ENCODE assay signal across 1 cellular context in the genomic region with DNA sequence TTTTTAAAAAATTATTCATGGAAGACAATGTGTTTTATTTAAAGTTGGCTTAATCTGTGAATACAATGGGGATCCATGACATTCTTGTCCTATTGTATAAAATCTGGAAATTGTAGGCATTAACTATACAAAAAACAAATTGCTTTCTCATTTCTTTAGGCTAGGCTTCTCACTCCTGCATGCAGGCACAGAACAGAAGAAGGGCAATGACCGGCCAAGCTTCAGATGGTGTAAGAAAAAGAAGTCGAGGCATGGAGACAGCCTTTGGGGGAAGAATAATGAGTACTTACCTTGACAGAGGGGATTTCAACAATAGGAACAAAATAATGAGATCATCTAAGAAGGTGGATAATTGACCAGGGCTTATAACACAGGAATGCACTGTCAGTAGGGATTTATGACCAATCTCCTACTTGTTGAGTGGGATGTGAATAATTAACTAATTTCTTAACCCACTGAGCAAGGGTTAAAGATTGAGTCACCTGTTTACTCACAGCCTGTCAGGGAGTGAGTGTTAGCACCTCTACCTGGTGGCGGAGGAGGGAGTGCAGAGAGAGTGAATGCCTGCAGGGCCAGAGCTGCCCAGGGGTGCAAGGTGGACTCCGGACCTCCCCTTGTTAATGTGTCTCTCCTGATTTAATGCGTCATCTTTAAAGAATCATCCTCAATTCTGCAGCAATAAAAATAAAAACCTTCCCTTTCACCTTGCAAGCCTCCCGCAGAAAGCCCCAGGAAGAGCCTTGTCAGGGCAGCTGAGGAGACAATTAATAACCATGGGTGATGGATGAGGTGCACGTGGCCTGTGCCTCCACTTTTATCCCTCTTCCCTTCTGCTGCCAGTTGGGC.
A peak's percentile ranks its signal among the peaks of the same experiment; 100 is the strongest.
TF ChIP-seq lines count a peak whose summit lies in the region.

No MANE protein-coding gene starts in this region.

TF ChIP-seq in HepG2, 621 proteins besides CTCF, POLR2A, EP300 and RAD21 (continues in another document):
- TF ChIP-seq ZNF7 (CRISPR knock-in tag; IDR thresholded peaks at IDR 0.05) (no peak), HOXD1 (CRISPR knock-in tag; IDR thresholded peaks at IDR 0.05) (no peak), ZNF367 (CRISPR knock-in tag; IDR thresholded peaks at IDR 0.05; ENCODE audit: borderline replicate concordance) (no peak), ZNF687 (CRISPR knock-in tag; IDR thresholded peaks at IDR 0.05) (peak; percentile 25; the same call in 1 of the 2 replicates), RBAK (CRISPR knock-in tag; IDR thresholded peaks at IDR 0.05) (no peak), ZNF431 (CRISPR knock-in tag; IDR thresholded peaks at IDR 0.05; ENCODE audit: borderline replicate concordance, low read depth) (peak; percentile 87; the same call in 1 of the 2 replicates), SMC3 (IDR thresholded peaks at IDR 0.05; ENCODE audit: low read length) (0 out of 2 replicates have a peak, but pooled peaks have one; percentile 17), JUN (CRISPR knock-in tag; IDR thresholded peaks at IDR 0.05) (peak; percentile 97), NFIC (IDR thresholded peaks at IDR 0.05; ENCODE audit: low read length) (no peak), PHB2 (IDR thresholded peaks at IDR 0.05; ENCODE audit: partially characterized antibody) (no peak), SOX13 (IDR thresholded peaks at IDR 0.05) (no peak), SOX13 (CRISPR knock-in tag; conservative IDR thresholded peaks at IDR 0.05 in 1 of 2, IDR thresholded peaks at IDR 0.05 in 1 of 2) (peak in 1 of 2 experiments; percentile 69; a peak in 1 of 4 replicates), U2AF2 (IDR thresholded peaks at IDR 0.05; ENCODE audit: low read depth, low read length) (no peak), DPF2 (CRISPR knock-in tag; IDR thresholded peaks at IDR 0.05; ENCODE audit: borderline replicate concordance, low read depth) (peak; percentile 68; the same call in 1 of the 2 replicates), CREBL2 (CRISPR knock-in tag; IDR thresholded peaks at IDR 0.05; ENCODE audit: borderline replicate concordance) (no peak), PHF5A (CRISPR knock-in tag; IDR thresholded peaks at IDR 0.05; ENCODE audit: low read depth, unreplicated experiment) (no peak), MAF1 (CRISPR knock-in tag; IDR thresholded peaks at IDR 0.05; ENCODE audit: borderline replicate concordance) (no peak), MBD4 (IDR thresholded peaks at IDR 0.05; ENCODE audit: borderline replicate concordance, low read length) (no peak), GMEB1 (CRISPR knock-in tag; IDR thresholded peaks at IDR 0.05; ENCODE audit: borderline replicate concordance) (peak; percentile 56; the same call in 1 of the 2 replicates), TBX3 (IDR thresholded peaks at IDR 0.05; ENCODE audit: borderline replicate concordance) (peak; percentile 96), FOSL1 (CRISPR knock-in tag; IDR thresholded peaks at IDR 0.05; ENCODE audit: borderline replicate concordance) (peak; percentile 71; the same call in 1 of the 2 replicates), IKZF1 (IDR thresholded peaks at IDR 0.05) (no peak), ZNF713 (CRISPR knock-in tag; IDR thresholded peaks at IDR 0.05) (no peak), ELF3 (CRISPR knock-in tag; IDR thresholded peaks at IDR 0.05) (peak; percentile 55; the same call in 1 of the 2 replicates), MATR3 (CRISPR knock-in tag; IDR thresholded peaks at IDR 0.05) (no peak), ZNF414 (CRISPR knock-in tag; IDR thresholded peaks at IDR 0.05) (no peak), CCAR2 (optimal IDR thresholded peaks at IDR 0.05; ENCODE audit: low read depth, low read length) (no peak), ZNF766 (CRISPR knock-in tag; IDR thresholded peaks at IDR 0.05; ENCODE audit: borderline replicate concordance) (no peak), RARG (CRISPR knock-in tag; IDR thresholded peaks at IDR 0.05; ENCODE audit: low read depth) (no peak), ZFY (CRISPR knock-in tag; IDR thresholded peaks at IDR 0.05) (no peak), AHDC1 (CRISPR knock-in tag; IDR thresholded peaks at IDR 0.05; ENCODE audit: borderline replicate concordance) (peak; percentile 91), ZNF501 (CRISPR knock-in tag; IDR thresholded peaks at IDR 0.05) (peak; percentile 52; the same call in 1 of the 2 replicates), NFRKB (IDR thresholded peaks at IDR 0.05) (no peak), TAF1 (CRISPR knock-in tag; IDR thresholded peaks at IDR 0.05) (no peak), ZBTB20 (CRISPR knock-in tag; IDR thresholded peaks at IDR 0.05; ENCODE audit: borderline replicate concordance, low read depth) (no peak), REST (IDR thresholded peaks at IDR 0.05; ENCODE audit: borderline replicate concordance in 1 of 2, low read depth in 1 of 2, low read length in 2 of 2) (no peak), TBP (CRISPR knock-in tag; IDR thresholded peaks at IDR 0.05) (no peak), ZNF670 (CRISPR knock-in tag; IDR thresholded peaks at IDR 0.05; ENCODE audit: borderline replicate concordance) (0 out of 2 replicates have a peak, but pooled peaks have one; percentile 47), ZBTB7A (CRISPR knock-in tag; IDR thresholded peaks at IDR 0.05) (no peak), ZBTB3 (CRISPR knock-in tag; IDR thresholded peaks at IDR 0.05; ENCODE audit: borderline replicate concordance, low read depth) (no peak), SP140L (CRISPR knock-in tag; IDR thresholded peaks at IDR 0.05; ENCODE audit: borderline replicate concordance) (no peak)
